9 cellular contexts compared by ENCODE assay signal in genomic region chr16:54547052-54547451, GRCh38.
"Had no signal": no experiment of that assay in that cellular context is flagged by ENCODE, and none has a peak within 500 bp of the region (broad histone marks: within the 10 kb centered on the region; RNA-seq: fewer than 3 reads in every experiment).

No MANE protein-coding gene starts in this region.

- H3K4me1 ChIP-seq: HAP-1 had no signal

- H3K36me3 ChIP-seq: HAP-1 had no signal

- DNase-seq: GOT3, H7, IMR-90, KBM-7 had no signal

- H3K4me3 ChIP-seq: GM23248, HAP-1 had no signal

- H3K27ac ChIP-seq: GM23248, HL-60, KMS-11 had no signal

- H2AFZ ChIP-seq: GM23248 had no signal

- H3K9me3 ChIP-seq: HAP-1 had no signal

- H3K4me2 ChIP-seq: KMS-11 had no signal

- H3K9ac ChIP-seq: GM23248, KMS-11 had no signal

- ATAC-seq: HCT116 had no signal
